In genomic region chr10:73588656-73589055, GRCh38 we compare ENCODE assay signal across 1 cellular context.
TF ChIP-seq lines count a peak whose summit lies in the region.

No MANE protein-coding gene starts in this region.

TF ChIP-seq in liver, 16 proteins besides CTCF, POLR2A, EP300 and RAD21 (continued from another document):
- TF ChIP-seq ZBTB33 (IDR thresholded peaks at IDR 0.05) (peak; percentile 27), EGR1 (IDR thresholded peaks at IDR 0.05; ENCODE audit: low read depth in 2 of 2) (no peak), HNF4A (conservative IDR thresholded peaks at IDR 0.05) (peak; percentile 41 to 60), HNF4G (IDR thresholded peaks at IDR 0.05) (no peak), NR2F2 (IDR thresholded peaks at IDR 0.05) (no peak), YY1 (IDR thresholded peaks at IDR 0.05) (no peak), REST (IDR thresholded peaks at IDR 0.05) (no peak), SP1 (IDR thresholded peaks at IDR 0.05) (peak; percentile 54)
- TF ChIP-seq, protein P1, sequence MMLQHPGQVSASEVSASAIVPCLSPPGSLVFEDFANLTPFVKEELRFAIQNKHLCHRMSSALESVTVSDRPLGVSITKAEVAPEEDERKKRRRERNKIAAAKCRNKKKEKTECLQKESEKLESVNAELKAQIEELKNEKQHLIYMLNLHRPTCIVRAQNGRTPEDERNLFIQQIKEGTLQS (IDR thresholded peaks at IDR 0.05) = peak; percentile 34
